36 cellular contexts compared by ENCODE assay signal in genomic region chr13:51113186-51113881, GRCh38. TPM values are rescaled to one million over a fixed set of nuclear protein-coding genes. Genes with fewer than 3 reads are reported as not detected.
"Had no signal": no experiment of that assay in that cellular context is flagged by ENCODE, and none has a peak within 500 bp of the region (broad histone marks: within the 10 kb centered on the region; RNA-seq: fewer than 3 reads in every experiment).

No MANE protein-coding gene starts in this region.

- H3K4me3 Mint-ChIP-seq: activated CD4-positive, alpha-beta memory T cell treated with anti-CD3 and anti-CD28 coated beads, Interleukin-2, amount 10 ng/mL, durations not matched to agents 7 days and 5 days; activated CD4-positive, alpha-beta T cell treated with anti-CD3 and anti-CD28 coated beads, Interleukin-2, amount 10 ng/mL, durations not matched to agents 7 days and 5 days; activated naive CD4-positive, alpha-beta T cell treated with anti-CD3 and anti-CD28 coated beads, Interleukin-2, amount 50 U/mL, for 24 hours; activated naive CD8-positive, alpha-beta T cell treated with anti-CD3 and anti-CD28 coated beads for 36 hours; activated naive CD8-positive, alpha-beta T cell treated with anti-CD3 and anti-CD28 coated beads, Interleukin-2, amount 50 U/mL, for 24 hours; activated T-cell treated with anti-CD3 and anti-CD28 coated beads, Interleukin-2, amount 50 U/mL, for 4 hours; activated T-helper 17 cell treated with anti-CD3 and anti-CD28 coated beads, Interleukin-2, amount 50 U/mL, for 72 hours; T-cell; T-helper 1 cell treated with Interleukin-12 subunit alpha and Interleukin-12 subunit beta and Interleukin-4 antibody, amounts not matched to agents 30 μg/mL and 1 μg/mL, for 36 hours had no signal

- H3K4me1 Mint-ChIP-seq: activated CD4-positive, alpha-beta T cell treated with anti-CD3 and anti-CD28 coated beads, Interleukin-2, amount 10 ng/mL, durations not matched to agents 7 days and 5 days; activated naive CD4-positive, alpha-beta T cell treated with anti-CD3 and anti-CD28 coated beads, Interleukin-2, amount 50 U/mL, for 24 hours; activated naive CD8-positive, alpha-beta T cell treated with anti-CD3 and anti-CD28 coated beads for 36 hours; activated naive CD8-positive, alpha-beta T cell treated with anti-CD3 and anti-CD28 coated beads, Interleukin-2, amount 50 U/mL, for 24 hours; activated T-helper 17 cell treated with anti-CD3 and anti-CD28 coated beads, Interleukin-2, amount 50 U/mL, for 72 hours; T-cell had no signal

- H3K9me3 ChIP-seq: adrenal gland had no signal

- H3K27me3 ChIP-seq: adrenal gland, body of pancreas, gastroesophageal sphincter had no signal

- H3K9me3 Mint-ChIP-seq: activated naive CD4-positive, alpha-beta T cell treated with anti-CD3 and anti-CD28 coated beads, Interleukin-2, amount 50 U/mL, for 24 hours; T-helper 1 cell treated with Interleukin-12 subunit alpha and Interleukin-12 subunit beta and Interleukin-4 antibody, amounts not matched to agents 30 μg/mL and 1 μg/mL, for 36 hours had no signal

- H3K36me3 ChIP-seq: adrenal gland, esophagus squamous epithelium, gastroesophageal sphincter, heart right ventricle had no signal

- H3K36me3 Mint-ChIP-seq: activated naive CD4-positive, alpha-beta T cell treated with anti-CD3 and anti-CD28 coated beads, Interleukin-2, amount 50 U/mL, for 24 hours; activated naive CD8-positive, alpha-beta T cell treated with anti-CD3 and anti-CD28 coated beads for 36 hours; T-cell had no signal

- H3K4me1 ChIP-seq: adrenal gland, body of pancreas, esophagus squamous epithelium, gastroesophageal sphincter, heart right ventricle had no signal

- DNase-seq: activated CD4-positive, alpha-beta memory T cell treated with anti-CD3 and anti-CD28 coated beads, Interleukin-2, amount 10 ng/mL, durations not matched to agents 7 days and 5 days; activated CD4-positive, alpha-beta T cell treated with anti-CD3 and anti-CD28 coated beads for 1 hour; activated CD4-positive, alpha-beta T cell treated with anti-CD3 and anti-CD28 coated beads for 4 hours; activated CD4-positive, alpha-beta T cell treated with anti-CD3 and anti-CD28 coated beads, Interleukin-2, amount 10 ng/mL, durations not matched to agents 7 days and 5 days; activated CD4-positive, alpha-beta T cell treated with anti-CD3 and anti-CD28 coated beads, Interleukin-2, amount 50 U/mL, for 4 hours; activated CD8-positive, alpha-beta memory T cell treated with anti-CD3 and anti-CD28 coated beads, Interleukin-2, amount 50 U/mL, for 48 hours; activated effector memory CD4-positive, alpha-beta T cell treated with Interleukin-2 at 50 U/mL for 16 hours; activated gamma-delta T cell treated with Interleukin-2 at 50 U/mL for 16 hours; activated naive CD4-positive, alpha-beta T cell treated with Interleukin-2 at 50 U/mL for 16 hours; activated naive CD8-positive, alpha-beta T cell treated with anti-CD3 and anti-CD28 coated beads for 36 hours; activated naive CD8-positive, alpha-beta T cell treated with anti-CD3 and anti-CD28 coated beads, Interleukin-2, amount 50 U/mL, for 24 hours; activated T-cell treated with anti-CD3 and anti-CD28 coated beads, Interleukin-2, amount 50 U/mL, for 4 hours; adrenal gland; amygdala; aorta; body of pancreas; caudate nucleus; cortex of kidney; effector memory CD4-positive, alpha-beta T cell; erythroblast; esophagus squamous epithelium; foreskin melanocyte; heart right ventricle; SW 1271; T-cell; T1000 had no signal

- H3K27ac ChIP-seq: adrenal gland, body of pancreas, esophagus squamous epithelium, gastroesophageal sphincter, heart right ventricle had no signal

- ATAC-seq: activated T-cell treated with anti-CD3 and anti-CD28 coated beads, Interleukin-2, amount 50 U/mL, for 4 hours; body of pancreas; gastroesophageal sphincter; heart right ventricle; T-cell had no signal

- H3K27me3 Mint-ChIP-seq: activated CD4-positive, alpha-beta T cell treated with anti-CD3 and anti-CD28 coated beads, Interleukin-2, amount 10 ng/mL, durations not matched to agents 7 days and 5 days had no signal

- H3K27ac Mint-ChIP-seq: activated CD4-positive, alpha-beta memory T cell treated with anti-CD3 and anti-CD28 coated beads, Interleukin-2, amount 10 ng/mL, durations not matched to agents 7 days and 5 days; activated CD4-positive, alpha-beta T cell treated with anti-CD3 and anti-CD28 coated beads, Interleukin-2, amount 10 ng/mL, durations not matched to agents 7 days and 5 days; activated naive CD4-positive, alpha-beta T cell treated with anti-CD3 and anti-CD28 coated beads, Interleukin-2, amount 50 U/mL, for 24 hours; activated naive CD8-positive, alpha-beta T cell treated with anti-CD3 and anti-CD28 coated beads for 36 hours; activated naive CD8-positive, alpha-beta T cell treated with anti-CD3 and anti-CD28 coated beads, Interleukin-2, amount 50 U/mL, for 24 hours; activated T-helper 17 cell treated with anti-CD3 and anti-CD28 coated beads, Interleukin-2, amount 50 U/mL, for 72 hours; T-cell; T-helper 1 cell treated with Interleukin-12 subunit alpha and Interleukin-12 subunit beta and Interleukin-4 antibody, amounts not matched to agents 30 μg/mL and 1 μg/mL, for 36 hours had no signal

- H3K4me3 ChIP-seq: adrenal gland, body of pancreas, esophagus squamous epithelium, gastroesophageal sphincter, heart right ventricle had no signal

RNA-seq across cellular contexts. Expression of gene C13orf42, which starts 2.3 kb away (rescaled TPM):
- total RNA-seq: activated CD4-positive, alpha-beta memory T cell treated with anti-CD3 and anti-CD28 coated beads, Interleukin-2, amount 10 ng/mL, durations not matched to agents 7 days and 5 days; activated CD4-positive, alpha-beta T cell treated with anti-CD3 and anti-CD28 coated beads, Interleukin-2, amount 10 ng/mL, durations not matched to agents 7 days and 5 days; activated naive CD8-positive, alpha-beta T cell treated with anti-CD3 and anti-CD28 coated beads for 36 hours; activated T-cell treated with anti-CD3 and anti-CD28 coated beads, Interleukin-2, amount 50 U/mL, for 4 hours; activated T-helper 17 cell treated with anti-CD3 and anti-CD28 coated beads, Interleukin-2, amount 50 U/mL, for 72 hours; adrenal gland; aorta; body of pancreas; chondrocyte; dermis microvascular lymphatic vessel endothelial cell; esophagus squamous epithelium; fibroblast of lung; fibroblast of villous mesenchyme; glomerular endothelial cell; heart right ventricle; T-cell; T-helper 2 cell treated with Interferon-gamma antibody and Interleukin-4, amounts not matched to agents 100 ng/mL and 5 ng/mL, for 36 hours had no signal
- polyA plus RNA-seq: adrenal gland, aorta, fibroblast of lung had no signal
